Comparison of ENCODE assay signal across 1 cellular context in genomic region chr18:11654736-11655604, GRCh38.
TF ChIP-seq lines count a peak whose summit lies in the region.

No MANE protein-coding gene starts in this region.

TF ChIP-seq in HepG2, 621 proteins besides CTCF, POLR2A, EP300 and RAD21:
- TF ChIP-seq, protein P1, sequence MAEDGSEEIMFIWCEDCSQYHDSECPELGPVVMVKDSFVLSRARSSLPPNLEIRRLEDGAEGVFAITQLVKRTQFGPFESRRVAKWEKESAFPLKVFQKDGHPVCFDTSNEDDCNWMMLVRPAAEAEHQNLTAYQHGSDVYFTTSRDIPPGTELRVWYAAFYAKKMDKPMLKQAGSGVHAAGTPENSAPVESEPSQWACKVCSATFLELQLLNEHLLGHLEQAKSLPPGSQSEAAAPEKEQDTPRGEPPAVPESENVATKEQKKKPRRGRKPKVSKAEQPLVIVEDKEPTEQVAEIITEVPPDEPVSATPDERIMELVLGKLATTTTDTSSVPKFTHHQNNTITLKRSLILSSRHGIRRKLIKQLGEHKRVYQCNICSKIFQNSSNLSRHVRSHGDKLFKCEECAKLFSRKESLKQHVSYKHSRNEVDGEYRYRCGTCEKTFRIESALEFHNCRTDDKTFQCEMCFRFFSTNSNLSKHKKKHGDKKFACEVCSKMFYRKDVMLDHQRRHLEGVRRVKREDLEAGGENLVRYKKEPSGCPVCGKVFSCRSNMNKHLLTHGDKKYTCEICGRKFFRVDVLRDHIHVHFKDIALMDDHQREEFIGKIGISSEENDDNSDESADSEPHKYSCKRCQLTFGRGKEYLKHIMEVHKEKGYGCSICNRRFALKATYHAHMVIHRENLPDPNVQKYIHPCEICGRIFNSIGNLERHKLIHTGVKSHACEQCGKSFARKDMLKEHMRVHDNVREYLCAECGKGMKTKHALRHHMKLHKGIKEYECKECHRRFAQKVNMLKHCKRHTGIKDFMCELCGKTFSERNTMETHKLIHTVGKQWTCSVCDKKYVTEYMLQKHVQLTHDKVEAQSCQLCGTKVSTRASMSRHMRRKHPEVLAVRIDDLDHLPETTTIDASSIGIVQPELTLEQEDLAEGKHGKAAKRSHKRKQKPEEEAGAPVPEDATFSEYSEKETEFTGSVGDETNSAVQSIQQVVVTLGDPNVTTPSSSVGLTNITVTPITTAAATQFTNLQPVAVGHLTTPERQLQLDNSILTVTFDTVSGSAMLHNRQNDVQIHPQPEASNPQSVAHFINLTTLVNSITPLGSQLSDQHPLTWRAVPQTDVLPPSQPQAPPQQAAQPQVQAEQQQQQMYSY (CRISPR knock-in tag; IDR thresholded peaks at IDR 0.05), result no peak
- TF ChIP-seq KDM2A (CRISPR knock-in tag; IDR thresholded peaks at IDR 0.05; ENCODE audit: borderline replicate concordance, low read depth) (0 out of 2 replicates have a peak, but pooled peaks have one; percentile 34), XRCC5 (optimal IDR thresholded peaks at IDR 0.05; ENCODE audit: low read length) (peak; percentile 47), EZH2 (conservative IDR thresholded peaks at IDR 0.05; ENCODE audit: low read depth, low read length) (peak; percentile 62), STAG1 (CRISPR knock-in tag; IDR thresholded peaks at IDR 0.05) (peak; percentile 80)
